In the genomic region with DNA sequence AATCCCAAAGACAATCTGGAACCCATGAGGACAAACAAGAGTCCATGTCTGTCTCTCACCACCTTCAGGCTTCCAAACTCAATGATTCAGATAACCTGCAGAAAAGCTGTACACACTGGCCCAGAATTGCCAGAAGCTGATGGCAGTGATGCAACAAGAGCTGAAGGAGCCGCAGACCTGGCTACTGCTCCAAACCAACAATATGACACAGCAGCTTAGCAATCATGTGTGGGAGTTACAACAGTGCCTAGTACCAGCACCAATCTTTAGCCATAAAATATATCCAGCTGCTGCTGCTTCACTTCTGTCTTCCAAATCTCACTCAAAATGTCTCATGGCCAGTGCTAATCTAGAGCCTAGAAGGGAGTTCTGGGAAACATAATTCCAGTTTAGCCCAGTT, we compare ENCODE assay signal across 18 cellular contexts. TPM values are rescaled to one million over a fixed set of nuclear protein-coding genes. Genes with fewer than 3 reads are reported as not detected.
A peak's percentile ranks its signal among the peaks of the same experiment; 100 is the strongest.
DNase-seq lines count a peak whose midpoint lies in the region; ATAC-seq and TF ChIP-seq lines count a peak whose summit lies in the region.
"Had no signal": no experiment of that assay in that cellular context is flagged by ENCODE, and none has a peak within 500 bp of the region (broad histone marks: within the 10 kb centered on the region; RNA-seq: fewer than 3 reads in every experiment).

No MANE protein-coding gene starts in this region.

- no peaks in the 10 kb centered on the region for H3K9me3 Mint-ChIP-seq in naive thymus-derived CD8-positive, alpha-beta T cell
- H3K9me3 Mint-ChIP-seq: stimulated activated naive B cell treated with anti-CD40 and anti-IgM and Interleukin-4, amounts not matched to agents 10 μg/mL and 1 μg/mL and 100 μg/mL, for 72 hours had no signal

- peak; percentile 79 for ATAC-seq in omental fat pad (ENCODE audit: low FRiP score)
- ATAC-seq in naive thymus-derived CD8-positive, alpha-beta T cell, result no peak
- no peak for ATAC-seq in HG02852 (IDR thresholded peaks at IDR 0.05; ENCODE audit: unreplicated experiment)
- ATAC-seq: HCT116; stimulated activated naive B cell treated with anti-CD40 and anti-IgM and Interleukin-4, amounts not matched to agents 10 μg/mL and 1 μg/mL and 100 μg/mL, for 72 hours had no signal

- H3K4me1 Mint-ChIP-seq in naive thymus-derived CD8-positive, alpha-beta T cell, result peaks cover 46 to 69% (median 51%) of the 10 kb centered on the region in 4 donors

- no peak overlapping the region for H3K27ac Mint-ChIP-seq in naive thymus-derived CD8-positive, alpha-beta T cell
- H3K27ac Mint-ChIP-seq: CD14-positive monocyte; stimulated activated naive B cell treated with anti-CD40 and anti-IgM and Interleukin-4, amounts not matched to agents 10 μg/mL and 1 μg/mL and 100 μg/mL, for 72 hours had no signal

- TF ChIP-seq CTCF in NB4 (IDR thresholded peaks at IDR 0.05; ENCODE audit: low read depth, low read length) (no peak), epithelial cell of esophagus (IDR thresholded peaks at IDR 0.05; ENCODE audit: insufficient read depth, low read depth, low read length, missing control alignments) (no peak), omental fat pad (IDR thresholded peaks at IDR 0.05) (no peak)

- no peak for TF ChIP-seq POLR2A in NB4 (IDR thresholded peaks at IDR 0.05; ENCODE audit: extremely low read depth, insufficient read length)

- POLR2A ChIA-PET in naive thymus-derived CD8-positive, alpha-beta T cell (lab: Charles Lee), result no interaction called here

- H3K4me3 ChIP-seq in NB4 (ENCODE audit: low read depth, low read length) (no peak overlapping the region), epithelial cell of esophagus (ENCODE audit: low read length) (no peak overlapping the region)
- H3K4me3 ChIP-seq: adrenal gland, SJSA1 had no signal

- no peaks in the 10 kb centered on the region for H3K27me3 Mint-ChIP-seq in naive thymus-derived CD8-positive, alpha-beta T cell
- H3K27me3 Mint-ChIP-seq: stimulated activated naive B cell treated with anti-CD40 and anti-IgM and Interleukin-4, amounts not matched to agents 10 μg/mL and 1 μg/mL and 100 μg/mL, for 72 hours had no signal

- H3K36me3 Mint-ChIP-seq in naive thymus-derived CD8-positive, alpha-beta T cell, result peaks cover 0 to 7% (median 4%) of the 10 kb centered on the region in 3 donors

- DNase-seq in GF-D8 (lab: John Stamatoyannopoulos, UW) (peak; percentile 70), NB4 (ENCODE audit: low read depth) (peak; percentile 90), epithelial cell of esophagus (ENCODE audit: low read depth) (peak; percentile 92), omental fat pad (ENCODE audit: low spot score) (no peak), DMS 273 treated with DMSO at 0.1 percent for 48 hours (lab: John Stamatoyannopoulos, UW) (no peak)
- no peak for DNase-seq in naive thymus-derived CD8-positive, alpha-beta T cell
- no peak for DNase-seq in stimulated activated CD4-positive, alpha-beta T cell treated with anti-CD3 and anti-CD28 coated beads, Interleukin-2, amount 100 ng/mL, for 24 hours
- DNase-seq: adrenal gland; immature natural killer cell; NCI-H1694; NCI-H526 treated with DMSO at 0.1 percent for 48 hours; retina; stimulated activated CD4-positive, alpha-beta T cell treated with anti-CD3 and anti-CD28 coated beads, Interleukin-4, amount 100 ng/mL, for 24 hours; stimulated activated naive B cell treated with anti-CD40 and anti-IgM and Interleukin-4, amounts not matched to agents 10 μg/mL and 1 μg/mL and 100 μg/mL, for 72 hours had no signal

- H3K4me3 Mint-ChIP-seq in naive thymus-derived CD8-positive, alpha-beta T cell, result no peak overlapping the region
- H3K4me3 Mint-ChIP-seq: CD14-positive monocyte; immature natural killer cell; stimulated activated naive B cell treated with anti-CD40 and anti-IgM and Interleukin-4, amounts not matched to agents 10 μg/mL and 1 μg/mL and 100 μg/mL, for 72 hours had no signal

RNA-seq across cellular contexts. Expression of a gene that starts 22.0 kb away (rescaled TPM):
- 1 to 10 TPM; 1.8 to 4.9 (median 3.2) TPM for total RNA-seq in omental fat pad
- 10 to 100 TPM; 18.4 to 23.2 TPM for total RNA-seq in naive thymus-derived CD8-positive, alpha-beta T cell
- polyA plus RNA-seq in naive thymus-derived CD8-positive, alpha-beta T cell, result 10 to 100 TPM; 12.3 to 14.5 (median 14.3) TPM

Comparison
In these comparisons a context has a peak if more than half of its experiments do, and no peak if none do; other contexts are left out.
1. DNase-seq: peak in GF-D8 (single experiment), NB4 (single experiment) and epithelial cell of esophagus (single experiment); none in omental fat pad (single experiment), naive thymus-derived CD8-positive, alpha-beta T cell (0 of 10), stimulated activated CD4-positive, alpha-beta T cell treated with anti-CD3 and anti-CD28 coated beads, Interleukin-2, amount 100 ng/mL, for 24 hours (0 of 2) and DMS 273 treated with DMSO at 0.1 percent for 48 hours (single experiment).